Comparison of ENCODE assay signal across 1 cellular context in the genomic region with DNA sequence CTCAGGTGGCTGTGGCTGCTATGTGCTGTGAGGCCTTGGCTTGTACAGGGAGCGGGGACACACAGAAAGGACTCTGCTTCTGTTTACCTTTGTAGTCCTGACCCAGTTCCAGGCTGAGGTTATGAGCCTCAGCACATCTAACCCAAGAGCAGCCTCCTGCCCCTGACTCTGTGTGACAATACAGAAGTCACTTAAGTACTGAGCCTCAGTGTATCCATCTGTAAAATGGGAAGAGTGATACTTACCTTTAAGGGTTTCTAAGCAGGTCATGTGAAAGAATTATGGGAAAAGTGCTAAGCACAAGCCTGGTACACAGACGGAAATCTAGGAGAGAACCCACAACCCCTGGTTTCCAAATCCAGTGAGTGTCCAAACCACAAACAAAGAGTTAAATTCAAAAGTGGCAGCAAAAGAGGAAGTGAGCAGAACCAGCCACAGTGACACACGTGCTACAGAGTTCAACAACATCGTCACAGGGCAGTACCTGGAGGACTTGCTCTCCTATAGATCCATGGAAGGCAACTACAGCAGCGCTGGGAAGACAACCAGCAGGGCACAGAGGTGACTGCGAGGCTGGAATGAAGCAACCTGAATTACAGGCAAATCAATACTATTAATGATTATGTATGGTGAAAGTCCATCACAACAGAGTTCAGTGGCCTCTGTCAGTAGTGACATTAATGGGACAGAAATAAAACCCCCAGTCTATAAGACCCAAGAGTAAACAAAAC.
TF ChIP-seq lines count a peak whose summit lies in the region.

No MANE protein-coding gene starts in this region.

TF ChIP-seq in HepG2, 621 proteins besides CTCF, POLR2A, EP300 and RAD21 (continues in another document):
- TF ChIP-seq ZNF562 (CRISPR knock-in tag; IDR thresholded peaks at IDR 0.05; ENCODE audit: borderline replicate concordance): no peak
- TF ChIP-seq RFXANK (CRISPR knock-in tag; IDR thresholded peaks at IDR 0.05): no peak
- no peak for TF ChIP-seq MYNN (CRISPR knock-in tag; IDR thresholded peaks at IDR 0.05; ENCODE audit: low read depth)
- no peak for TF ChIP-seq ATF7-NPFF (CRISPR knock-in tag; IDR thresholded peaks at IDR 0.05; ENCODE audit: low read depth)
- TF ChIP-seq, protein P1, sequence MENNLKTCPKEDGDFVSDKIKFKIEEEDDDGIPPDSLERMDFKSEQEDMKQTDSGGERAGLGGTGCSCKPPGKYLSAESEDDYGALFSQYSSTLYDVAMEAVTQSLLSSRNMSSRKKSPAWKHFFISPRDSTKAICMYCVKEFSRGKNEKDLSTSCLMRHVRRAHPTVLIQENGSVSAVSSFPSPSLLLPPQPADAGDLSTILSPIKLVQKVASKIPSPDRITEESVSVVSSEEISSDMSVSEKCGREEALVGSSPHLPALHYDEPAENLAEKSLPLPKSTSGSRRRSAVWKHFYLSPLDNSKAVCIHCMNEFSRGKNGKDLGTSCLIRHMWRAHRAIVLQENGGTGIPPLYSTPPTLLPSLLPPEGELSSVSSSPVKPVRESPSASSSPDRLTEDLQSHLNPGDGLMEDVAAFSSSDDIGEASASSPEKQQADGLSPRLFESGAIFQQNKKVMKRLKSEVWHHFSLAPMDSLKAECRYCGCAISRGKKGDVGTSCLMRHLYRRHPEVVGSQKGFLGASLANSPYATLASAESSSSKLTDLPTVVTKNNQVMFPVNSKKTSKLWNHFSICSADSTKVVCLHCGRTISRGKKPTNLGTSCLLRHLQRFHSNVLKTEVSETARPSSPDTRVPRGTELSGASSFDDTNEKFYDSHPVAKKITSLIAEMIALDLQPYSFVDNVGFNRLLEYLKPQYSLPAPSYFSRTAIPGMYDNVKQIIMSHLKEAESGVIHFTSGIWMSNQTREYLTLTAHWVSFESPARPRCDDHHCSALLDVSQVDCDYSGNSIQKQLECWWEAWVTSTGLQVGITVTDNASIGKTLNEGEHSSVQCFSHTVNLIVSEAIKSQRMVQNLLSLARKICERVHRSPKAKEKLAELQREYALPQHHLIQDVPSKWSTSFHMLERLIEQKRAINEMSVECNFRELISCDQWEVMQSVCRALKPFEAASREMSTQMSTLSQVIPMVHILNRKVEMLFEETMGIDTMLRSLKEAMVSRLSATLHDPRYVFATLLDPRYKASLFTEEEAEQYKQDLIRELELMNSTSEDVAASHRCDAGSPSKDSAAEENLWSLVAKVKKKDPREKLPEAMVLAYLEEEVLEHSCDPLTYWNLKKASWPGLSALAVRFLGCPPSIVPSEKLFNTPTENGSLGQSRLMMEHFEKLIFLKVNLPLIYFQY (CRISPR knock-in tag; IDR thresholded peaks at IDR 0.05; ENCODE audit: borderline replicate concordance): peak; percentile 76; the same call in 1 of the 2 replicates
- TF ChIP-seq MEIS2 (CRISPR knock-in tag; IDR thresholded peaks at IDR 0.05): no peak
- TF ChIP-seq FLYWCH1 (CRISPR knock-in tag; IDR thresholded peaks at IDR 0.05): no peak
- no peak for TF ChIP-seq ARID2 (CRISPR knock-in tag; IDR thresholded peaks at IDR 0.05; ENCODE audit: borderline replicate concordance)
- TF ChIP-seq, protein P2, sequence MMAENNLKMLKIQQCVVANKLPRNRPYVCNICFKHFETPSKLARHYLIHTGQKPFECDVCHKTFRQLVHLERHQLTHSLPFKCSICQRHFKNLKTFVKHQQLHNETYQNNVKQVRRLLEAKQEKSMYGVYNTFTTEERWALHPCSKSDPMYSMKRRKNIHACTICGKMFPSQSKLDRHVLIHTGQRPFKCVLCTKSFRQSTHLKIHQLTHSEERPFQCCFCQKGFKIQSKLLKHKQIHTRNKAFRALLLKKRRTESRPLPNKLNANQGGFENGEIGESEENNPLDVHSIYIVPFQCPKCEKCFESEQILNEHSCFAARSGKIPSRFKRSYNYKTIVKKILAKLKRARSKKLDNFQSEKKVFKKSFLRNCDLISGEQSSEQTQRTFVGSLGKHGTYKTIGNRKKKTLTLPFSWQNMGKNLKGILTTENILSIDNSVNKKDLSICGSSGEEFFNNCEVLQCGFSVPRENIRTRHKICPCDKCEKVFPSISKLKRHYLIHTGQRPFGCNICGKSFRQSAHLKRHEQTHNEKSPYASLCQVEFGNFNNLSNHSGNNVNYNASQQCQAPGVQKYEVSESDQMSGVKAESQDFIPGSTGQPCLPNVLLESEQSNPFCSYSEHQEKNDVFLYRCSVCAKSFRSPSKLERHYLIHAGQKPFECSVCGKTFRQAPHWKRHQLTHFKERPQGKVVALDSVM (CRISPR knock-in tag; IDR thresholded peaks at IDR 0.05): peak; percentile 78
- TF ChIP-seq, protein P3, sequence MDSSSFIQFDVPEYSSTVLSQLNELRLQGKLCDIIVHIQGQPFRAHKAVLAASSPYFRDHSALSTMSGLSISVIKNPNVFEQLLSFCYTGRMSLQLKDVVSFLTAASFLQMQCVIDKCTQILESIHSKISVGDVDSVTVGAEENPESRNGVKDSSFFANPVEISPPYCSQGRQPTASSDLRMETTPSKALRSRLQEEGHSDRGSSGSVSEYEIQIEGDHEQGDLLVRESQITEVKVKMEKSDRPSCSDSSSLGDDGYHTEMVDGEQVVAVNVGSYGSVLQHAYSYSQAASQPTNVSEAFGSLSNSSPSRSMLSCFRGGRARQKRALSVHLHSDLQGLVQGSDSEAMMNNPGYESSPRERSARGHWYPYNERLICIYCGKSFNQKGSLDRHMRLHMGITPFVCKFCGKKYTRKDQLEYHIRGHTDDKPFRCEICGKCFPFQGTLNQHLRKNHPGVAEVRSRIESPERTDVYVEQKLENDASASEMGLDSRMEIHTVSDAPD (CRISPR knock-in tag; IDR thresholded peaks at IDR 0.05): no peak
- no peak for TF ChIP-seq ZNF546 (CRISPR knock-in tag; conservative IDR thresholded peaks at IDR 0.05)
- TF ChIP-seq POLR2AphosphoS2 (IDR thresholded peaks at IDR 0.05; ENCODE audit: low read depth, low read length): no peak
- no peak for TF ChIP-seq ZNF543 (CRISPR knock-in tag; IDR thresholded peaks at IDR 0.05)
- no peak for TF ChIP-seq CBFB (CRISPR knock-in tag; IDR thresholded peaks at IDR 0.05)
- no peak for TF ChIP-seq U2AF1 (optimal IDR thresholded peaks at IDR 0.05; ENCODE audit: low read depth, low read length)
- no peak for TF ChIP-seq NFE2L2 (IDR thresholded peaks at IDR 0.05; ENCODE audit: low read length)
- no peak for TF ChIP-seq ZNF441 (CRISPR knock-in tag; IDR thresholded peaks at IDR 0.05; ENCODE audit: borderline replicate concordance)
- TF ChIP-seq, protein P4, sequence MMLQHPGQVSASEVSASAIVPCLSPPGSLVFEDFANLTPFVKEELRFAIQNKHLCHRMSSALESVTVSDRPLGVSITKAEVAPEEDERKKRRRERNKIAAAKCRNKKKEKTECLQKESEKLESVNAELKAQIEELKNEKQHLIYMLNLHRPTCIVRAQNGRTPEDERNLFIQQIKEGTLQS (CRISPR knock-in tag; IDR thresholded peaks at IDR 0.05): no peak
- TF ChIP-seq NR2F6 (IDR thresholded peaks at IDR 0.05): no peak
- TF ChIP-seq NR2F6 (CRISPR knock-in tag; IDR thresholded peaks at IDR 0.05): no peak
- no peak for TF ChIP-seq SUZ12 (IDR thresholded peaks at IDR 0.05; ENCODE audit: low read depth, low read length)
- TF ChIP-seq KLF6 (CRISPR knock-in tag; IDR thresholded peaks at IDR 0.05): no peak
- TF ChIP-seq, protein P5, sequence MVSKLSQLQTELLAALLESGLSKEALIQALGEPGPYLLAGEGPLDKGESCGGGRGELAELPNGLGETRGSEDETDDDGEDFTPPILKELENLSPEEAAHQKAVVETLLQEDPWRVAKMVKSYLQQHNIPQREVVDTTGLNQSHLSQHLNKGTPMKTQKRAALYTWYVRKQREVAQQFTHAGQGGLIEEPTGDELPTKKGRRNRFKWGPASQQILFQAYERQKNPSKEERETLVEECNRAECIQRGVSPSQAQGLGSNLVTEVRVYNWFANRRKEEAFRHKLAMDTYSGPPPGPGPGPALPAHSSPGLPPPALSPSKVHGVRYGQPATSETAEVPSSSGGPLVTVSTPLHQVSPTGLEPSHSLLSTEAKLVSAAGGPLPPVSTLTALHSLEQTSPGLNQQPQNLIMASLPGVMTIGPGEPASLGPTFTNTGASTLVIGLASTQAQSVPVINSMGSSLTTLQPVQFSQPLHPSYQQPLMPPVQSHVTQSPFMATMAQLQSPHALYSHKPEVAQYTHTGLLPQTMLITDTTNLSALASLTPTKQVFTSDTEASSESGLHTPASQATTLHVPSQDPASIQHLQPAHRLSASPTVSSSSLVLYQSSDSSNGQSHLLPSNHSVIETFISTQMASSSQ (IDR thresholded peaks at IDR 0.05; ENCODE audit: low read depth): no peak
- TF ChIP-seq, protein P5 (CRISPR knock-in tag; IDR thresholded peaks at IDR 0.05; ENCODE audit: borderline replicate concordance): no peak
- TF ChIP-seq CHD4 (IDR thresholded peaks at IDR 0.05; ENCODE audit: borderline replicate concordance, low read length): peak; percentile 97
- TF ChIP-seq, protein P6, sequence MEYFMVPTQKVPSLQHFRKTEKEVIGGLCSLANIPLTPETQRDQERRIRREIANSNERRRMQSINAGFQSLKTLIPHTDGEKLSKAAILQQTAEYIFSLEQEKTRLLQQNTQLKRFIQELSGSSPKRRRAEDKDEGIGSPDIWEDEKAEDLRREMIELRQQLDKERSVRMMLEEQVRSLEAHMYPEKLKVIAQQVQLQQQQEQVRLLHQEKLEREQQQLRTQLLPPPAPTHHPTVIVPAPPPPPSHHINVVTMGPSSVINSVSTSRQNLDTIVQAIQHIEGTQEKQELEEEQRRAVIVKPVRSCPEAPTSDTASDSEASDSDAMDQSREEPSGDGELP (IDR thresholded peaks at IDR 0.05; ENCODE audit: borderline replicate concordance, low read depth): no peak
- TF ChIP-seq, protein P7, sequence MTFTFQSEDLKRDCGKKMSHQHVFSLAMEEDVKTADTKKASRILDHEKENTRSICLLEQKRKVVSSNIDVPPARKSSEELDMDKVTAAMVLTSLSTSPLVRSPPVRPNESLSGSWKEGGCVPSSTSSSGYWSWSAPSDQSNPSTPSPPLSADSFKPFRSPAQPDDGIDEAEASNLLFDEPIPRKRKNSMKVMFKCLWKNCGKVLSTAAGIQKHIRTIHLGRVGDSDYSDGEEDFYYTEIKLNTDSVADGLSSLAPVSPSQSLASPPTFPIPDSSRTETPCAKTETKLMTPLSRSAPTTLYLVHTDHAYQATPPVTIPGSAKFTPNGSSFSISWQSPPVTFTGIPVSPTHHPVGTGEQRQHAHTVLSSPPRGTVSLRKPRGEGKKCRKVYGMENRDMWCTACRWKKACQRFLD (CRISPR knock-in tag; IDR thresholded peaks at IDR 0.05; ENCODE audit: borderline replicate concordance): no peak
- TF ChIP-seq, protein P8, sequence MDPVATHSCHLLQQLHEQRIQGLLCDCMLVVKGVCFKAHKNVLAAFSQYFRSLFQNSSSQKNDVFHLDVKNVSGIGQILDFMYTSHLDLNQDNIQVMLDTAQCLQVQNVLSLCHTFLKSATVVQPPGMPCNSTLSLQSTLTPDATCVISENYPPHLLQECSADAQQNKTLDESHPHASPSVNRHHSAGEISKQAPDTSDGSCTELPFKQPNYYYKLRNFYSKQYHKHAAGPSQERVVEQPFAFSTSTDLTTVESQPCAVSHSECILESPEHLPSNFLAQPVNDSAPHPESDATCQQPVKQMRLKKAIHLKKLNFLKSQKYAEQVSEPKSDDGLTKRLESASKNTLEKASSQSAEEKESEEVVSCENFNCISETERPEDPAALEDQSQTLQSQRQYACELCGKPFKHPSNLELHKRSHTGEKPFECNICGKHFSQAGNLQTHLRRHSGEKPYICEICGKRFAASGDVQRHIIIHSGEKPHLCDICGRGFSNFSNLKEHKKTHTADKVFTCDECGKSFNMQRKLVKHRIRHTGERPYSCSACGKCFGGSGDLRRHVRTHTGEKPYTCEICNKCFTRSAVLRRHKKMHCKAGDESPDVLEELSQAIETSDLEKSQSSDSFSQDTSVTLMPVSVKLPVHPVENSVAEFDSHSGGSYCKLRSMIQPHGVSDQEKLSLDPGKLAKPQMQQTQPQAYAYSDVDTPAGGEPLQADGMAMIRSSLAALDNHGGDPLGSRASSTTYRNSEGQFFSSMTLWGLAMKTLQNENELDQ (CRISPR knock-in tag; IDR thresholded peaks at IDR 0.05; ENCODE audit: borderline replicate concordance): no peak
- TF ChIP-seq ZNF615 (CRISPR knock-in tag; IDR thresholded peaks at IDR 0.05; ENCODE audit: borderline replicate concordance): no peak
- TF ChIP-seq HOXA7 (CRISPR knock-in tag; IDR thresholded peaks at IDR 0.05): no peak
- no peak for TF ChIP-seq CHCHD3 (CRISPR knock-in tag; IDR thresholded peaks at IDR 0.05)
- TF ChIP-seq, protein P9, sequence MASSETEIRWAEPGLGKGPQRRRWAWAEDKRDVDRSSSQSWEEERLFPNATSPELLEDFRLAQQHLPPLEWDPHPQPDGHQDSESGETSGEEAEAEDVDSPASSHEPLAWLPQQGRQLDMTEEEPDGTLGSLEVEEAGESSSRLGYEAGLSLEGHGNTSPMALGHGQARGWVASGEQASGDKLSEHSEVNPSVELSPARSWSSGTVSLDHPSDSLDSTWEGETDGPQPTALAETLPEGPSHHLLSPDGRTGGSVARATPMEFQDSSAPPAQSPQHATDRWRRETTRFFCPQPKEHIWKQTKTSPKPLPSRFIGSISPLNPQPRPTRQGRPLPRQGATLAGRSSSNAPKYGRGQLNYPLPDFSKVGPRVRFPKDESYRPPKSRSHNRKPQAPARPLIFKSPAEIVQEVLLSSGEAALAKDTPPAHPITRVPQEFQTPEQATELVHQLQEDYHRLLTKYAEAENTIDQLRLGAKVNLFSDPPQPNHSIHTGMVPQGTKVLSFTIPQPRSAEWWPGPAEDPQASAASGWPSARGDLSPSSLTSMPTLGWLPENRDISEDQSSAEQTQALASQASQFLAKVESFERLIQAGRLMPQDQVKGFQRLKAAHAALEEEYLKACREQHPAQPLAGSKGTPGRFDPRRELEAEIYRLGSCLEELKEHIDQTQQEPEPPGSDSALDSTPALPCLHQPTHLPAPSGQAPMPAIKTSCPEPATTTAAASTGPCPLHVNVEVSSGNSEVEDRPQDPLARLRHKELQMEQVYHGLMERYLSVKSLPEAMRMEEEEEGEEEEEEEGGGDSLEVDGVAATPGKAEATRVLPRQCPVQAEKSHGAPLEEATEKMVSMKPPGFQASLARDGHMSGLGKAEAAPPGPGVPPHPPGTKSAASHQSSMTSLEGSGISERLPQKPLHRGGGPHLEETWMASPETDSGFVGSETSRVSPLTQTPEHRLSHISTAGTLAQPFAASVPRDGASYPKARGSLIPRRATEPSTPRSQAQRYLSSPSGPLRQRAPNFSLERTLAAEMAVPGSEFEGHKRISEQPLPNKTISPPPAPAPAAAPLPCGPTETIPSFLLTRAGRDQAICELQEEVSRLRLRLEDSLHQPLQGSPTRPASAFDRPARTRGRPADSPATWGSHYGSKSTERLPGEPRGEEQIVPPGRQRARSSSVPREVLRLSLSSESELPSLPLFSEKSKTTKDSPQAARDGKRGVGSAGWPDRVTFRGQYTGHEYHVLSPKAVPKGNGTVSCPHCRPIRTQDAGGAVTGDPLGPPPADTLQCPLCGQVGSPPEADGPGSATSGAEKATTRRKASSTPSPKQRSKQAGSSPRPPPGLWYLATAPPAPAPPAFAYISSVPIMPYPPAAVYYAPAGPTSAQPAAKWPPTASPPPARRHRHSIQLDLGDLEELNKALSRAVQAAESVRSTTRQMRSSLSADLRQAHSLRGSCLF (CRISPR knock-in tag; IDR thresholded peaks at IDR 0.05; ENCODE audit: borderline replicate concordance): no peak
